Comparison of ENCODE assay signal across 2 cellular contexts in the genomic region with DNA sequence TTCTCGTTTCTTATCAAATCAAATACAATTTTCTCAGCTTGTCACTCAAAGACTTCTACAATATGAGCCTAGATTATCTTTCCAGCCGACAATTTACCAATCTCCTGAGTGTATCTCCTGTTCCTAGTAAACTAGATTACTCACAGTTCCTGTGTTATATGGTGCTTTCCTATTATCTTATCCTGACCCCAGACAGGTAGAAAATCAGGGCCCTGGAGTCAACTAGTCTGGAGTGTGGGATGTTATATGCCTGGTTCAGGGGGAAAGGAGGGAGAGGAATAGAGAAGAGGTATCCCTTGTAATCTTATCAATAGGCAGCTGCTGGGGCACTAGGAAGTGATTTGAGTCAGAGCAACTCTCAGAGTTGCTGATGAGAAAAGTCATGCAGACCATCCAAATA.
TF ChIP-seq lines count a peak whose summit lies in the region.

No MANE protein-coding gene starts in this region.

TF ChIP-seq in GM23338, 12 proteins besides CTCF, POLR2A, EP300 and RAD21:
- TF ChIP-seq EZH2phosphoT487 (IDR thresholded peaks at IDR 0.05; ENCODE audit: unreplicated experiment) = no peak
- no peak for TF ChIP-seq NANOG (IDR thresholded peaks at IDR 0.05; ENCODE audit: borderline replicate concordance)
TF ChIP-seq in GM23338: peak in this region for 0.

TF ChIP-seq in endothelial cell of umbilical vein, 7 proteins besides CTCF, POLR2A, EP300 and RAD21:
- TF ChIP-seq EZH2 (IDR thresholded peaks at IDR 0.05; ENCODE audit: borderline replicate concordance, low read depth, low read length, severe bottlenecking) (no peak), JUN (IDR thresholded peaks at IDR 0.05; ENCODE audit: borderline replicate concordance, insufficient read depth, insufficient read length, low read depth) (no peak), MAX (IDR thresholded peaks at IDR 0.05; ENCODE audit: insufficient read depth, insufficient read length) (no peak), GATA2 (IDR thresholded peaks at IDR 0.05; ENCODE audit: insufficient read depth, insufficient read length, low read depth, low read length) (peak; percentile 65), POLR2AphosphoS5 (IDR thresholded peaks at IDR 0.05; ENCODE audit: insufficient read depth, low read depth, low read length) (no peak)
